8 cellular contexts compared by ENCODE assay signal in genomic region chr5:116137544-116138378, GRCh38. TPM values are rescaled to one million over a fixed set of nuclear protein-coding genes. Genes with fewer than 3 reads are reported as not detected.
DNase-seq lines count a peak whose midpoint lies in the region; ATAC-seq, FAIRE-seq and TF ChIP-seq lines count a peak whose summit lies in the region.

No MANE protein-coding gene starts in this region.

- no peak overlapping the region for H3K27ac ChIP-seq in body of pancreas
- H3K27ac ChIP-seq in tibial artery = no peak overlapping the region

- DNase-seq in GDM1 (lab: John Stamatoyannopoulos, UW) (peak; percentile 26), NCI-H446 (lab: John Stamatoyannopoulos, UW) (peak; percentile 68 to 78), body of pancreas (no peak), tibial artery (no peak)
- DNase-seq in activated T-cell treated with anti-CD3 and anti-CD28 coated beads, Interleukin-2, amount 50 U/mL, for 4 hours = no peak
- DNase-seq in activated T-helper 1 cell treated with anti-CD3 and anti-CD28 coated beads, Interleukin-12 subunit alpha, Interleukin-12 subunit beta, Interleukin-2, Interleukin-4 antibody, amounts not matched to agents 30 ng/mL and 10 ng/mL and 1 ng/mL, durations not matched to agents 14 hours and 24 hours and 36 hours (ENCODE audit: low spot score) = no peak

- 6 to 7% methylated on average over 4 of the region's 4 CpGs for WGBS in body of pancreas, 2 donors

- H3K4me1 Mint-ChIP-seq in activated T-cell treated with anti-CD3 and anti-CD28 coated beads, Interleukin-2, amount 50 U/mL, for 4 hours (ENCODE audit: low read depth) = peaks cover 24% of the 10 kb centered on the region
- peaks cover 15% of the 10 kb centered on the region for H3K4me1 Mint-ChIP-seq in activated T-helper 1 cell treated with anti-CD3 and anti-CD28 coated beads, Interleukin-12 subunit alpha, Interleukin-12 subunit beta, Interleukin-2, Interleukin-4 antibody, amounts not matched to agents 30 ng/mL and 10 ng/mL and 1 ng/mL, durations not matched to agents 14 hours and 24 hours and 36 hours (ENCODE audit: low read depth)

- H3K27me3 ChIP-seq in body of pancreas (no peaks in the 10 kb centered on the region), tibial artery (no peaks in the 10 kb centered on the region)

- H3K4me3 Mint-ChIP-seq in activated T-cell treated with anti-CD3 and anti-CD28 coated beads, Interleukin-2, amount 50 U/mL, for 4 hours = no peak overlapping the region
- no peak overlapping the region for H3K4me3 Mint-ChIP-seq in activated T-helper 1 cell treated with anti-CD3 and anti-CD28 coated beads, Interleukin-12 subunit alpha, Interleukin-12 subunit beta, Interleukin-2, Interleukin-4 antibody, amounts not matched to agents 30 ng/mL and 10 ng/mL and 1 ng/mL, durations not matched to agents 14 hours and 24 hours and 36 hours

- no peaks in the 10 kb centered on the region for H3K9me3 Mint-ChIP-seq in activated T-cell treated with anti-CD3 and anti-CD28 coated beads, Interleukin-2, amount 50 U/mL, for 4 hours
- H3K9me3 Mint-ChIP-seq in activated T-helper 1 cell treated with anti-CD3 and anti-CD28 coated beads, Interleukin-12 subunit alpha, Interleukin-12 subunit beta, Interleukin-2, Interleukin-4 antibody, amounts not matched to agents 30 ng/mL and 10 ng/mL and 1 ng/mL, durations not matched to agents 14 hours and 24 hours and 36 hours = no peaks in the 10 kb centered on the region

- H3K4me1 ChIP-seq in body of pancreas (peaks cover 6% of the 10 kb centered on the region), tibial artery (no peaks in the 10 kb centered on the region)

- TF ChIP-seq CTCF in body of pancreas (IDR thresholded peaks at IDR 0.05) (peak; percentile 45 to 81 (median 77)), tibial artery (IDR thresholded peaks at IDR 0.05) (peak; percentile 64 to 66)

- intact Hi-C loops in body of pancreas (cut with DNase I) (loop anchor here (5.0 kb wide), 1 partner anchor 815 kb away; no protein-coding TSS in a partner anchor), tibial artery (cut with DNase I; ENCODE audit: low total_unique reads) (no loop called here)
- intact Hi-C loops in activated T-helper 1 cell treated with anti-CD3 and anti-CD28 coated beads, Interleukin-12 subunit alpha, Interleukin-12 subunit beta, Interleukin-2, Interleukin-4 antibody, amounts not matched to agents 30 ng/mL and 10 ng/mL and 1 ng/mL, durations not matched to agents 14 hours and 24 hours and 36 hours (cut with micrococcal nuclease) = loop anchor here (1.0 to 5.0 kb wide), 3 partner anchors 420 to 811 kb away; partner anchors contain the start of gene SEMA6A

- ATAC-seq in HG02798 (IDR thresholded peaks at IDR 0.05; ENCODE audit: poor library complexity, unreplicated experiment) = peak; percentile 55
- ATAC-seq in body of pancreas = peak; percentile 55
- ATAC-seq in activated T-cell treated with anti-CD3 and anti-CD28 coated beads, Interleukin-2, amount 50 U/mL, for 4 hours = no peak

- H3K36me3 ChIP-seq in body of pancreas (replicated peaks in 1 of 2; ENCODE audit: insufficient read depth in 1 of 2, low read depth in 2 of 2) (no peaks in the 10 kb centered on the region), tibial artery (no peaks in the 10 kb centered on the region)

- H3K27me3 Mint-ChIP-seq in activated T-cell treated with anti-CD3 and anti-CD28 coated beads, Interleukin-2, amount 50 U/mL, for 4 hours (ENCODE audit: low read depth) = no peaks in the 10 kb centered on the region
- no peaks in the 10 kb centered on the region for H3K27me3 Mint-ChIP-seq in activated T-helper 1 cell treated with anti-CD3 and anti-CD28 coated beads, Interleukin-12 subunit alpha, Interleukin-12 subunit beta, Interleukin-2, Interleukin-4 antibody, amounts not matched to agents 30 ng/mL and 10 ng/mL and 1 ng/mL, durations not matched to agents 14 hours and 24 hours and 36 hours (ENCODE audit: insufficient read depth)

- peak; percentile 99 for FAIRE-seq in islet of Langerhans (lab: Jason Lieb, UNC)

- no peak for TF ChIP-seq POLR2A in body of pancreas (IDR thresholded peaks at IDR 0.05)

- H3K27ac Mint-ChIP-seq in activated T-helper 1 cell treated with anti-CD3 and anti-CD28 coated beads, Interleukin-12 subunit alpha, Interleukin-12 subunit beta, Interleukin-2, Interleukin-4 antibody, amounts not matched to agents 30 ng/mL and 10 ng/mL and 1 ng/mL, durations not matched to agents 14 hours and 24 hours and 36 hours = no peak overlapping the region

- H3K9me3 ChIP-seq in body of pancreas (no peaks in the 10 kb centered on the region), tibial artery (no peaks in the 10 kb centered on the region)

- peaks cover 8% of the 10 kb centered on the region for H3K36me3 Mint-ChIP-seq in activated T-cell treated with anti-CD3 and anti-CD28 coated beads, Interleukin-2, amount 50 U/mL, for 4 hours (ENCODE audit: insufficient read depth)
- peaks cover 2% of the 10 kb centered on the region for H3K36me3 Mint-ChIP-seq in activated T-helper 1 cell treated with anti-CD3 and anti-CD28 coated beads, Interleukin-12 subunit alpha, Interleukin-12 subunit beta, Interleukin-2, Interleukin-4 antibody, amounts not matched to agents 30 ng/mL and 10 ng/mL and 1 ng/mL, durations not matched to agents 14 hours and 24 hours and 36 hours (ENCODE audit: low read depth)

- H3K4me3 ChIP-seq in body of pancreas (no peak overlapping the region), tibial artery (no peak overlapping the region)

RNA-seq across cellular contexts. Expression of gene COMMD10, which starts 52.9 kb away (rescaled TPM):
- 10 to 100 TPM; 26.5 to 27.0 TPM for total RNA-seq in body of pancreas
- 10 to 100 TPM; 19.1 to 22.9 (median 19.6) TPM for total RNA-seq in activated T-cell treated with anti-CD3 and anti-CD28 coated beads, Interleukin-2, amount 50 U/mL, for 4 hours
- 21.8 and 23.6 TPM in 2 replicates for total RNA-seq in activated T-helper 1 cell treated with anti-CD3 and anti-CD28 coated beads, Interleukin-12 subunit alpha, Interleukin-12 subunit beta, Interleukin-2, Interleukin-4 antibody, amounts not matched to agents 30 ng/mL and 10 ng/mL and 1 ng/mL, durations not matched to agents 14 hours and 24 hours and 36 hours

Comparison
In these comparisons a context has a peak if more than half of its experiments do, and no peak if none do; other contexts are left out.
1. DNase-seq: peak in GDM1 (single experiment) and NCI-H446 (2 of 2); none in body of pancreas (0 of 4), tibial artery (0 of 2), activated T-cell treated with anti-CD3 and anti-CD28 coated beads, Interleukin-2, amount 50 U/mL, for 4 hours (single experiment) and activated T-helper 1 cell treated with anti-CD3 and anti-CD28 coated beads, Interleukin-12 subunit alpha, Interleukin-12 subunit beta, Interleukin-2, Interleukin-4 antibody, amounts not matched to agents 30 ng/mL and 10 ng/mL and 1 ng/mL, durations not matched to agents 14 hours and 24 hours and 36 hours (single experiment).
2. ATAC-seq: peak in HG02798 (single experiment) and body of pancreas (single experiment); none in activated T-cell treated with anti-CD3 and anti-CD28 coated beads, Interleukin-2, amount 50 U/mL, for 4 hours (0 of 2).